In genomic region chr3:194062825-194063224, GRCh38 we compare ENCODE assay signal across 23 cellular contexts.
"Had no signal": no experiment of that assay in that cellular context is flagged by ENCODE, and none has a peak within 500 bp of the region (broad histone marks: within the 10 kb centered on the region; RNA-seq: fewer than 3 reads in every experiment).

No MANE protein-coding gene starts in this region.

- H3K4me3 ChIP-seq: cardiac muscle cell, K562 had no signal

- H3K9ac ChIP-seq: SK-N-SH had no signal

- DNase-seq: activated CD4-positive, alpha-beta memory T cell treated with anti-CD3 and anti-CD28 coated beads for 36 hours; activated CD4-positive, alpha-beta T cell treated with anti-CD3 and anti-CD28 coated beads, Interleukin-2, amount 10 ng/mL, durations not matched to agents 7 days and 5 days; activated CD4-positive, CD25-positive, alpha-beta regulatory T cell; activated CD8-positive, alpha-beta memory T cell treated with anti-CD3 and anti-CD28 coated beads for 24 hours; activated effector memory CD4-positive, alpha-beta T cell treated with anti-CD3 and anti-CD28 coated beads, Interleukin-2, amount 50 U/mL, for 16 hours; activated naive CD4-positive, alpha-beta T cell treated with Interleukin-2 at 50 U/mL for 16 hours; activated T-cell treated with anti-CD3 and anti-CD28 coated beads, Interleukin-2, amount 50 U/mL, for 4 hours; amygdala; brain microvascular endothelial cell; Kasumi-1; NCI-H1417 treated with DMSO at 0.1 percent for 48 hours; NCI-H187; NCI-H2081; NCI-H526; NCI-H82; PC-3; SIG-M5; SK-N-SH; T-helper 1 cell had no signal

- H3K36me3 Mint-ChIP-seq: activated naive CD8-positive, alpha-beta T cell had no signal

- H3K27me3 ChIP-seq: cardiac muscle cell had no signal

- H3K36me3 ChIP-seq: brain microvascular endothelial cell, cardiac muscle cell had no signal

- H3K27ac ChIP-seq: brain microvascular endothelial cell, cardiac muscle cell, VCaP had no signal

- H3K4me2 ChIP-seq: SK-N-SH had no signal

- H3K9me3 Mint-ChIP-seq: activated T-cell treated with anti-CD3 and anti-CD28 coated beads, Interleukin-2, amount 50 U/mL, for 4 hours had no signal

- H3K9me2 ChIP-seq: SK-N-SH had no signal

- H3K27ac Mint-ChIP-seq: activated CD4-positive, alpha-beta memory T cell treated with anti-CD3 and anti-CD28 coated beads for 36 hours; activated CD4-positive, alpha-beta T cell treated with anti-CD3 and anti-CD28 coated beads, Interleukin-2, amount 10 ng/mL, durations not matched to agents 7 days and 5 days; activated naive CD8-positive, alpha-beta T cell had no signal

- H3K4me3 Mint-ChIP-seq: activated CD4-positive, alpha-beta memory T cell treated with anti-CD3 and anti-CD28 coated beads for 36 hours; activated CD4-positive, alpha-beta T cell treated with anti-CD3 and anti-CD28 coated beads, Interleukin-2, amount 10 ng/mL, durations not matched to agents 7 days and 5 days; activated naive CD8-positive, alpha-beta T cell; activated T-cell treated with anti-CD3 and anti-CD28 coated beads, Interleukin-2, amount 50 U/mL, for 4 hours had no signal
